Comparison of ENCODE assay signal across 8 cellular contexts in the genomic region with DNA sequence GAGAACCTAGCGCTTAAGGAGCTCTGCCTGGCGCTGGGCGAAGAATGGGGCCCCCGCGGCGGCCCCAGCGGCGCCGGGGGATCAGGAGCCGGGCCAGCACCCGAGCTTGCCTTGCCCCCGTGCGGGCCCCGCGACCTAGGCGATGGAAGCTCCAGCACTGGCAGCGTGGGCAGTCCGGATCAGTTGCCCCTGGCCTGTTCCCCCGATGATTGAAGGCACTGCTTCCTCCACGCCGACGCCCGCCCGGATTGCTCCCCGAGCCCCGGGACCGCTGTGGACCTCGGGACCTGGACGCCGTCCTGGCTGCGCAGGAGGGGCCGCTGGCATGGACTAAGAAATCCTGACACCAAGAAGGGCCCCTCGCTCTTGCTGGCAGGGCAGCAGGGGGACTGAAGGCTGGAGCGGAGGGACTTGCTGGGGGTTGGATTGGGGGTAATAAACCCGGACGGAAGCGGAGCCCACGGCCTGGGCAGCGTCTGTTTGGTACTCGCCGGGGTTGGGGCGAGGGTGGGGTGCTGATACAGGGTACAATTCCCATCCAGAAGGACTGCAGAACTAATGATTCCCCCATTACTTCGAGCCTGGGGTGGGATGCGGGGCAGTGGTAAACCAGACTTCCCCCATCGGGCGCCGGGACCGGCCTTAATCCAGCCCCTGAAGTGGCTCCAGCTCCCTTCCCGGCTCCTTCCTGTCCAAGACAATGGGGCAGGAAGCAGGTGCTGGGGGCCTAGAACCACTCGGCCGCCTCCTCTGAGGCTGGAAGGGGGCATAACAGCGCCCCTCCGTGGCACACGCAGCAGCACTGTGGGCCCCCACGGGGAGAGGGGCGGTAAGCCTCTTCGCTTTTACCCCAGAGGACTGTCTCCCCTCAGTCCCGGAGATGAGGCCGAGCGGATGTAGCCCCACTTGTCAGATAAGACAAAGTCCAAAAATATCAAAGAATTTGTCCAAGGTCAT. TPM values are rescaled to one million over a fixed set of nuclear protein-coding genes. Genes with fewer than 3 reads are reported as not detected.
DNase-seq lines count a peak whose midpoint lies in the region; ATAC-seq and TF ChIP-seq lines count a peak whose summit lies in the region.

No MANE protein-coding gene starts in this region.

- peak; percentile 76 for DNase-seq in Daoy (ENCODE audit: low read depth)
- no peak for DNase-seq in LNCaP clone FGC (ENCODE audit: low read depth)
- DNase-seq in activated CD8-positive, alpha-beta memory T cell treated with anti-CD3 and anti-CD28 coated beads, Interleukin-2, amount 50 U/mL, for 4 hours = peak; percentile 47
- peak; percentile 52 for DNase-seq in glomerular visceral epithelial cell (ENCODE audit: extremely low spot score)
- DNase-seq in psoas muscle = peak in 1 of 2 donors; percentile 74
- DNase-seq in NCI-H2171 (lab: John Stamatoyannopoulos, UW) = no peak
- no peak for DNase-seq in left lobe of liver (ENCODE audit: low spot score)

- TF ChIP-seq CTCF in LNCaP clone FGC (IDR thresholded peaks at IDR 0.05; ENCODE audit: control insufficient read depth, extremely low read depth, insufficient read depth) = no peak
- peak; percentile 11 for TF ChIP-seq CTCF in psoas muscle (IDR thresholded peaks at IDR 0.05)

- no peaks in the 10 kb centered on the region for H3K9me3 ChIP-seq in psoas muscle

- H3K4me1 ChIP-seq in psoas muscle = peaks cover 29% of the 10 kb centered on the region

- H3K27ac ChIP-seq in psoas muscle = peak overlapping the region; percentile 97

- H3K4me3 ChIP-seq in LNCaP clone FGC (ENCODE audit: low read depth, low read length) (peak overlapping the region; percentile 60), psoas muscle (peak overlapping the region; percentile 75)

- no peak for ATAC-seq in psoas muscle
- ATAC-seq in GM19035 (IDR thresholded peaks at IDR 0.05; ENCODE audit: unreplicated experiment) = no peak
- ATAC-seq in left lobe of liver = no peak

- 8 to 12% (median 12%) methylated on average over 51 to 60 of the region's 60 CpGs for WGBS in psoas muscle, 3 donors

- H3K27me3 ChIP-seq in psoas muscle (ENCODE audit: insufficient read depth in 3 of 3, low read length in 2 of 3) = no peaks in the 10 kb centered on the region

- intact Hi-C loops in psoas muscle (cut with DNase I) = loop anchor here in 1 of 2 donors (2.0 kb wide), 1 partner anchor 25 kb away; no protein-coding TSS in a partner anchor

- H3K36me3 ChIP-seq in psoas muscle (ENCODE audit: insufficient read depth in 1 of 2, low read depth in 1 of 2) = peaks cover 6 to 7% of the 10 kb centered on the region in 2 donors

RNA-seq across cellular contexts. Expression of gene CCDC85B, which starts 1.0 kb away (rescaled TPM):
- 43.7 and 61.0 TPM in 2 replicates for total RNA-seq in Daoy (2014; rRNA removed; shearing (Covaris generic))
- total RNA-seq in psoas muscle = 10 to 100 TPM; 16.7 to 39.6 (median 27.8) TPM
- polyA plus RNA-seq in psoas muscle = 10 to 100 TPM; 24.7 to 35.9 (median 26.5) TPM
- 7.9 TPM for total RNA-seq in left lobe of liver

RNA-seq across cellular contexts. Expression of gene FIBP, which starts 3.2 kb away (rescaled TPM):
- total RNA-seq in Daoy (2014; rRNA removed; shearing (Covaris generic)) = 104 and 124 TPM in 2 replicates
- total RNA-seq in psoas muscle (10 to 100 TPM; 27.7 to 42.5 (median 37.0) TPM), left lobe of liver (20.3 TPM)
- 10 to 100 TPM; 32.2 to 73.9 (median 44.1) TPM for polyA plus RNA-seq in psoas muscle

RNA-seq across cellular contexts. Expression of gene FOSL1, which starts 8.7 kb away (rescaled TPM):
- 54.0 and 59.3 TPM in 2 replicates for total RNA-seq in Daoy (2014; rRNA removed; shearing (Covaris generic))
- 10 to 100 TPM in 3 of 4 donors, under 1 TPM in 1; 0.75 to 12.6 (median 11.5) TPM for total RNA-seq in psoas muscle
- 100 to 1,000 TPM in 1 of 3 donors, 1 to 10 TPM in 2; 5.7 to 257 (median 7.8) TPM for polyA plus RNA-seq in psoas muscle
- total RNA-seq in left lobe of liver = 0.53 TPM

RNA-seq across cellular contexts. Expression of gene CTSW, which starts 11.8 kb away (rescaled TPM):
- 0.11 TPM in 1 of 2 replicates, not detected in the other for total RNA-seq in Daoy (2014; rRNA removed; shearing (Covaris generic))
- under 1 TPM; 0.22 to 0.64 (median 0.37) TPM for total RNA-seq in psoas muscle
- polyA plus RNA-seq in psoas muscle = under 1 TPM; 0.08 to 0.91 (median 0.22) TPM
- total RNA-seq in left lobe of liver = 0.63 TPM

RNA-seq across cellular contexts. Expression of gene EFEMP2, which starts 18.9 kb away (rescaled TPM):
- total RNA-seq in Daoy (2014; rRNA removed; shearing (Covaris generic)) = 7.1 and 7.4 TPM in 2 replicates
- total RNA-seq in psoas muscle (10 to 100 TPM; 20.8 to 46.6 (median 31.3) TPM), left lobe of liver (6.0 TPM)
- polyA plus RNA-seq in psoas muscle = 10 to 100 TPM; 14.8 to 20.8 (median 18.5) TPM

Comparison
In these comparisons a context has a peak if more than half of its experiments do, and no peak if none do; other contexts are left out.
1. DNase-seq: peak in Daoy (single experiment), activated CD8-positive, alpha-beta memory T cell treated with anti-CD3 and anti-CD28 coated beads, Interleukin-2, amount 50 U/mL, for 4 hours (single experiment) and glomerular visceral epithelial cell (single experiment); none in LNCaP clone FGC (single experiment), NCI-H2171 (single experiment) and left lobe of liver (single experiment).